In genomic region chr16:10741249-10741648, GRCh38 we compare ENCODE assay signal across 6 cellular contexts. TPM values are rescaled to one million over a fixed set of nuclear protein-coding genes. Genes with fewer than 3 reads are reported as not detected.
"Had no signal": no experiment of that assay in that cellular context is flagged by ENCODE, and none has a peak within 500 bp of the region (broad histone marks: within the 10 kb centered on the region; RNA-seq: fewer than 3 reads in every experiment).

No MANE protein-coding gene starts in this region.

RNA-seq across cellular contexts. Expression of gene TEKT5, which starts 46.5 kb away (rescaled TPM):
- total RNA-seq: breast epithelium; cerebellum; MCF 10A; RPMI7951; T-cell; T-helper 2 cell treated with Interferon-gamma antibody and Interleukin-4, amounts not matched to agents 100 ng/mL and 5 ng/mL, for 36 hours had no signal
